ENCODE assay signal across 8 cellular contexts in the genomic region with DNA sequence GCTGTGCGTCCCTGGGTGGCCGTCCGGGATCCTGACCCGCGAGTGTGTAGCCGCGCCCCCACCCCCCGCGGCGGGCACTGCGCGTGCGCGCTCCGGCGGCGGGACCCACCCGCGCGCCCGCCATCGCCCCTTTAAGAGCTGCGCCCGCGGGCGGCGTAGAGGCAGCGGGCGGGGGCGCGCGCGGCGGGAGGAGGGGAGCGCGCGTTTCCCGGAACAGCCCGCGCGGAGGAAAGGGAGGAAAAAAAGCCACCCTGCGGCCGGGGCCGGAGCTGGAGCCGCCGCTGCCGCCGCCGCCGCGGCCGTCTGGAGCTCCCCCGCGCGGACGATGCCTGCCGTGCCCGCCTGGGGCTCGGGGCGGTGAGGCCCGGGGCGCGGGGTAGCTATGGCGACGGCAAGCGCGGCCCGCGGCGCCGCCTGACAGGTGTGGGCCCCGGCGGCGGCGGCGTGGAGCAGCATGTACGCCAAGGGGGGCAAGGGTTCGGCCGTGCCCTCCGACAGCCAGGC. TPM values are rescaled to one million over a fixed set of nuclear protein-coding genes. Genes with fewer than 3 reads are reported as not detected.
A peak's percentile ranks its signal among the peaks of the same experiment; 100 is the strongest.
DNase-seq lines count a peak whose midpoint lies in the region; ATAC-seq, FAIRE-seq and TF ChIP-seq lines count a peak whose summit lies in the region.

A gene (plus strand): TSS at position 204 of the 504 bp plus-strand sequence. CDS start 251 bp downstream, at position 455.

- peaks cover 85% of the 10 kb centered on the region for H3K4me1 Mint-ChIP-seq in CD4-positive, alpha-beta T cell (ENCODE audit: low read depth)

- peak; percentile 58 for ATAC-seq in CD4-positive, alpha-beta T cell (ENCODE audit: poor library complexity)
- ATAC-seq in pancreas (peak; percentile 43 to 72 (median 57)), GM21367 (IDR thresholded peaks at IDR 0.05; ENCODE audit: unreplicated experiment) (no peak)

- H3K79me2 ChIP-seq in Loucy (ENCODE audit: insufficient read depth, low read length), result peaks cover 49% of the 10 kb centered on the region

- no peaks in the 10 kb centered on the region for H3K9me3 ChIP-seq in CD4-positive, alpha-beta T cell (ENCODE audit: control insufficient read depth, low read length)
- H3K9me3 ChIP-seq in Loucy (ENCODE audit: insufficient read depth, low read depth, low read length) (no peaks in the 10 kb centered on the region), cardiac muscle cell (ENCODE audit: low read depth) (no peaks in the 10 kb centered on the region), pancreas (no peaks in the 10 kb centered on the region)

- DNase-seq in CD4-positive, alpha-beta T cell, result peak in 9 of 10 experiments; percentile 45 to 70 (median 54)
- DNase-seq in GM20000 (ENCODE audit: low spot score) (peak; percentile 97), SKM-1 treated with dmso at 0.1 percent for 144 hours (lab: John Stamatoyannopoulos, UW; ENCODE audit: unreplicated experiment) (peak; percentile 83), cardiac muscle cell (ENCODE audit: low read depth in 1 of 2, low spot score in 1 of 2) (peak; percentile 83 to 90), pancreas (peak; percentile 66 to 89 (median 84))

- no peaks in the 10 kb centered on the region for H3K9me3 Mint-ChIP-seq in CD4-positive, alpha-beta T cell

- H3K36me3 ChIP-seq in Loucy (ENCODE audit: insufficient read depth, low read length), result no peaks in the 10 kb centered on the region
- no peaks in the 10 kb centered on the region for H3K36me3 ChIP-seq in cardiac muscle cell
- no peaks in the 10 kb centered on the region for H3K36me3 ChIP-seq in pancreas

- peaks cover 38% of the 10 kb centered on the region for H3K27me3 Mint-ChIP-seq in CD4-positive, alpha-beta T cell

- WGBS in adipose tissue, 3 donors, result 0 to 1% (median 1%) methylated on average over 43 to 77 of the region's 80 CpGs
- 0 to 1% methylated on average over 43 to 80 of the region's 80 CpGs for WGBS in pancreas, 2 donors

- intact Hi-C loops in CD4-positive, alpha-beta T cell (cut with DNase I, micrococcal nuclease), result loop anchor here in 1 of 2 experiments (5.0 kb wide), 2 partner anchors 77 to 92 kb away; a partner anchor contains a TSS
- intact Hi-C loops in pancreas (cut with DNase I), result no loop called here

- H3K9ac ChIP-seq in Loucy (ENCODE audit: low read depth, low read length, poor library complexity, severe bottlenecking), result peak within 1 kb of the TSS; percentile 86

- H3K4me3 Mint-ChIP-seq in CD4-positive, alpha-beta T cell, result peak within 1 kb of the TSS; percentile 92

- FAIRE-seq in pancreas (lab: Jason Lieb, UNC), result no peak

- peak within 1 kb of the TSS; percentile 88 for H3K4me2 ChIP-seq in Loucy (ENCODE audit: low read depth, low read length, poor library complexity, severe bottlenecking)

- H3K27ac ChIP-seq in CD4-positive, alpha-beta T cell (ENCODE audit: low read depth, low read length), result peak within 1 kb of the TSS; percentile 41
- H3K27ac ChIP-seq in adipose tissue (ENCODE audit: low read depth, low read length) (peak within 1 kb of the TSS; percentile 58), cardiac muscle cell (peak within 1 kb of the TSS; percentile 45), pancreas (peak within 1 kb of the TSS; percentile 42 to 83 (median 70))

- H3F3A ChIP-seq in Loucy (ENCODE audit: low read depth), result peaks cover 17% of the 10 kb centered on the region; the same call in 1 of the 2 replicates

- H4K20me1 ChIP-seq in Loucy (ENCODE audit: insufficient read depth, low read length, poor library complexity, severe bottlenecking), result peaks cover 27% of the 10 kb centered on the region

- H3K27me3 ChIP-seq in CD4-positive, alpha-beta T cell (ENCODE audit: control insufficient read depth, insufficient read depth, low read length), result peaks cover 30% of the 10 kb centered on the region
- H3K27me3 ChIP-seq in Loucy (ENCODE audit: insufficient read depth, low read length, poor library complexity, severe bottlenecking), result no peaks in the 10 kb centered on the region
- H3K27me3 ChIP-seq in cardiac muscle cell, result no peaks in the 10 kb centered on the region
- H3K27me3 ChIP-seq in pancreas, result no peaks in the 10 kb centered on the region

- peaks cover 69% of the 10 kb centered on the region for H3K4me1 ChIP-seq in Loucy (ENCODE audit: insufficient read depth, low read length, poor library complexity, severe bottlenecking)
- peaks cover 15% of the 10 kb centered on the region for H3K4me1 ChIP-seq in cardiac muscle cell (ENCODE audit: low read depth)
- peaks cover 9 to 33% (median 12%) of the 10 kb centered on the region in 3 donors for H3K4me1 ChIP-seq in pancreas

- H3K36me3 Mint-ChIP-seq in CD4-positive, alpha-beta T cell (ENCODE audit: low read depth), result no peaks in the 10 kb centered on the region

- H3K4me3 ChIP-seq in Loucy (ENCODE audit: low read length, poor library complexity, severe bottlenecking), result peak within 1 kb of the TSS; percentile 80
- peak within 1 kb of the TSS; percentile 43 for H3K4me3 ChIP-seq in cardiac muscle cell
- H3K4me3 ChIP-seq in pancreas, result peak within 1 kb of the TSS; percentile 51 to 68 (median 64)

- no peaks in the 10 kb centered on the region for H3K9me2 ChIP-seq in Loucy (replicated peaks; ENCODE audit: low read depth, low read length)

- CTCF ChIA-PET in CD4-positive, alpha-beta T cell (lab: Charles Lee), result interaction anchor here (0.9 to 5.7 kb wide), 8 partner anchors 8 to 227 kb away, joined by 3 to 32 read pairs (median 6); a partner anchor contains a TSS

- no peak for TF ChIP-seq CTCF in CD4-positive, alpha-beta T cell (IDR thresholded peaks at IDR 0.05)
- TF ChIP-seq CTCF in GM20000 (IDR thresholded peaks at IDR 0.05; ENCODE audit: extremely low read depth, missing control alignments) (peak; percentile 36), Loucy (conservative IDR thresholded peaks at IDR 0.05; ENCODE audit: low read length) (no peak; the same call in 1 of the 2 replicates), cardiac muscle cell (IDR thresholded peaks at IDR 0.05; ENCODE audit: low read depth, low read length) (no peak), pancreas (IDR thresholded peaks at IDR 0.05) (peak in 3 of 4 donors; percentile 13 to 24 (median 16))

- peak within 1 kb of the TSS; percentile 81 for H3K27ac Mint-ChIP-seq in CD4-positive, alpha-beta T cell

- H2AFZ ChIP-seq in Loucy (ENCODE audit: low read length), result no peak within 1 kb of the TSS

- POLR2A ChIA-PET in CD4-positive, alpha-beta T cell (lab: Charles Lee), result interaction anchor here (0.8 to 9.0 kb wide), 13 partner anchors 10 to 226 kb away, joined by 3 to 97 read pairs (median 5); a partner anchor contains a TSS

RNA-seq across cellular contexts. Expression of the gene that starts here (rescaled TPM):
- total RNA-seq in CD4-positive, alpha-beta T cell, result 10 to 100 TPM; 44.0 to 50.9 TPM
- 10 to 100 TPM; 28.1 to 83.2 (median 72.5) TPM for polyA plus RNA-seq in adipose tissue
- total RNA-seq in cardiac muscle cell, result 154 and 180 TPM in 2 replicates
- polyA plus RNA-seq in cardiac muscle cell, result 151 and 175 TPM in 2 replicates
- total RNA-seq in pancreas, result 10 to 100 TPM; 20.5 to 33.8 (median 23.7) TPM
- 100 to 1,000 TPM in 1 of 2 donors, 10 to 100 TPM in 1; 77.5 to 116 TPM for polyA plus RNA-seq in pancreas

Comparison
In these comparisons a context has a peak if more than half of its experiments do, and no peak if none do; other contexts are left out.
1. CTCF ChIP-seq: peak in GM20000 (single experiment) and pancreas (3 of 4); none in CD4-positive, alpha-beta T cell (single experiment), Loucy (single experiment) and cardiac muscle cell (single experiment).
2. Peak in every context shown above with its lines, with median percentiles within 50 percentile points of each other: DNase-seq, H3K27ac ChIP-seq and H3K4me3 ChIP-seq.